ENCODE assay signal across 14 cellular contexts in genomic region chr5:124605516-124605915, GRCh38.
DNase-seq lines count a peak whose midpoint lies in the region; ATAC-seq, FAIRE-seq and TF ChIP-seq lines count a peak whose summit lies in the region.
"Had no signal": no experiment of that assay in that cellular context is flagged by ENCODE, and none has a peak within 500 bp of the region (broad histone marks: within the 10 kb centered on the region; RNA-seq: fewer than 3 reads in every experiment).

No MANE protein-coding gene starts in this region.

- intact Hi-C loops in body of pancreas (cut with DNase I) (no loop called here), heart left ventricle (cut with DNase I) (loop anchor here in 2 of 10 donors (5.0 kb wide), 2 partner anchors 137 to 142 kb away; partner anchors contain the start of gene ZNF608 (in 1 of the 2))
- intact Hi-C loops in activated CD4-positive, alpha-beta T cell treated with anti-CD3 and anti-CD28 coated beads for 36 hours (cut with DNase I, micrococcal nuclease): no loop called here

- CTCF ChIA-PET in activated CD4-positive, alpha-beta T cell treated with anti-CD3 and anti-CD28 coated beads for 36 hours (lab: Charles Lee): no interaction called here

- TF ChIP-seq CTCF in body of pancreas (IDR thresholded peaks at IDR 0.05) (no peak), heart left ventricle (IDR thresholded peaks at IDR 0.05) (no peak)

- no peak overlapping the region for H4K8ac ChIP-seq in trophoblast cell (ENCODE audit: low read depth, low read length)

- ATAC-seq in body of pancreas (peak; percentile 30), heart left ventricle (peak; percentile 89 to 98 (median 89)), GM21717 (IDR thresholded peaks at IDR 0.05; ENCODE audit: unreplicated experiment) (no peak)
- no peak for ATAC-seq in activated CD4-positive, alpha-beta T cell treated with anti-CD3 and anti-CD28 coated beads for 36 hours
- ATAC-seq: T-helper 17 cell had no signal

- no peak overlapping the region for H3K9ac ChIP-seq in trophoblast cell (ENCODE audit: low read length)

- no peaks in the 10 kb centered on the region for H3K4me1 Mint-ChIP-seq in activated CD4-positive, alpha-beta T cell treated with anti-CD3 and anti-CD28 coated beads for 36 hours
- H3K4me1 Mint-ChIP-seq: central memory CD8-positive, alpha-beta T cell; T-helper 17 cell had no signal

- H3K18ac ChIP-seq in trophoblast cell (ENCODE audit: low read length): no peak overlapping the region

- POLR2A ChIA-PET in activated CD4-positive, alpha-beta T cell treated with anti-CD3 and anti-CD28 coated beads for 36 hours (lab: Charles Lee): no interaction called here

- H3K27me3 ChIP-seq in body of pancreas (no peaks in the 10 kb centered on the region), heart left ventricle (no peaks in the 10 kb centered on the region), trophoblast cell (ENCODE audit: insufficient read depth, low read length) (no peaks in the 10 kb centered on the region)

- H3K27ac ChIP-seq in body of pancreas (peak overlapping the region in 2 of 4 donors; percentile 1 to 20), heart left ventricle (peak overlapping the region in 10 of 12 donors; percentile 9 to 68 (median 57)), trophoblast cell (ENCODE audit: low read depth, low read length) (peak overlapping the region; percentile 95)

- no peaks in the 10 kb centered on the region for H3K9me3 Mint-ChIP-seq in activated CD4-positive, alpha-beta T cell treated with anti-CD3 and anti-CD28 coated beads for 36 hours (ENCODE audit: low read depth)

- H3K9me3 ChIP-seq in body of pancreas: no peaks in the 10 kb centered on the region
- H3K9me3 ChIP-seq in heart left ventricle: no peaks in the 10 kb centered on the region
- no peaks in the 10 kb centered on the region for H3K9me3 ChIP-seq in trophoblast cell (ENCODE audit: insufficient read depth, low read depth, low read length)

- DNase-seq in DMS153 (lab: John Stamatoyannopoulos, UW) (peak; percentile 36), body of pancreas (peak in 2 of 4 donors; percentile 13 to 29), heart left ventricle (peak in 3 of 5 donors; percentile 56 to 67 (median 62)), trophoblast cell (no peak), CD1c-positive myeloid dendritic cell (ENCODE audit: extremely low spot score) (no peak), GM12892 (ENCODE audit: insufficient read length) (no peak)
- no peak for DNase-seq in activated CD4-positive, alpha-beta T cell treated with anti-CD3 and anti-CD28 coated beads for 36 hours
- DNase-seq: GDM1, H7, MM.1S, posterior cingulate gyrus, T-helper 17 cell had no signal

- H4K91ac ChIP-seq in trophoblast cell (ENCODE audit: low read depth, low read length): no peak overlapping the region

- H3K23ac ChIP-seq in trophoblast cell (ENCODE audit: low read length): no peak overlapping the region

- H3K27ac Mint-ChIP-seq in activated CD4-positive, alpha-beta T cell treated with anti-CD3 and anti-CD28 coated beads for 36 hours: no peak overlapping the region
- H3K27ac Mint-ChIP-seq: T-helper 17 cell had no signal

- peaks cover 18% of the 10 kb centered on the region for H3K79me1 ChIP-seq in trophoblast cell (ENCODE audit: low read length)

- no peak for TF ChIP-seq POLR2A in body of pancreas (IDR thresholded peaks at IDR 0.05)
- TF ChIP-seq POLR2A in heart left ventricle (IDR thresholded peaks at IDR 0.05): no peak
- no peak for TF ChIP-seq POLR2A in GM12892 (IDR thresholded peaks at IDR 0.05; ENCODE audit: low read depth, low read length)

- H3K4ac ChIP-seq in trophoblast cell (ENCODE audit: low read depth, low read length): no peak overlapping the region

- H3K79me2 ChIP-seq in trophoblast cell (ENCODE audit: control insufficient read depth, insufficient read depth, low read length, poor library complexity): no peaks in the 10 kb centered on the region

- no peak overlapping the region for H3K4me3 Mint-ChIP-seq in activated CD4-positive, alpha-beta T cell treated with anti-CD3 and anti-CD28 coated beads for 36 hours
- H3K4me3 Mint-ChIP-seq: central memory CD8-positive, alpha-beta T cell; T-helper 17 cell had no signal

- H2AFZ ChIP-seq in trophoblast cell (ENCODE audit: insufficient read depth, low read length, poor library complexity): no peak overlapping the region

- H3K36me3 Mint-ChIP-seq in activated CD4-positive, alpha-beta T cell treated with anti-CD3 and anti-CD28 coated beads for 36 hours (ENCODE audit: low read depth): no peaks in the 10 kb centered on the region

- H2AK5ac ChIP-seq in trophoblast cell (ENCODE audit: low read length): no peak overlapping the region

- H3K4me2 ChIP-seq in trophoblast cell (ENCODE audit: low read length): no peak overlapping the region

- FAIRE-seq in GM12892 (lab: Jason Lieb, UNC): no peak

- H3K4me1 ChIP-seq in body of pancreas: peaks cover 5% of the 10 kb centered on the region
- peaks cover 0 to 27% (median 20%) of the 10 kb centered on the region in 12 donors for H3K4me1 ChIP-seq in heart left ventricle
- peaks cover 3 to 6% of the 10 kb centered on the region in 2 experiments for H3K4me1 ChIP-seq in trophoblast cell (ENCODE audit: control insufficient read depth in 1 of 2, insufficient read depth in 2 of 2, low read length in 2 of 2)

- no peak overlapping the region for H2BK12ac ChIP-seq in trophoblast cell (ENCODE audit: low read length)

- no peak overlapping the region for H4K12ac ChIP-seq in trophoblast cell (ENCODE audit: low read depth, low read length)

- 68 to 81% methylated on average over 4 of the region's 4 CpGs for WGBS in body of pancreas, 2 donors
- 27 to 52% (median 39%) methylated on average over 4 of the region's 4 CpGs for WGBS in heart left ventricle, 4 donors
- WGBS in trophoblast cell (ENCODE audit: extremely low coverage, insufficient coverage, insufficient read length): no CpG with 5 or more reads among the region's 4 CpGs

- H3K27me3 Mint-ChIP-seq in activated CD4-positive, alpha-beta T cell treated with anti-CD3 and anti-CD28 coated beads for 36 hours: peaks cover 11% of the 10 kb centered on the region
- H3K27me3 Mint-ChIP-seq: central memory CD8-positive, alpha-beta T cell; T-helper 17 cell had no signal

- H3K36me3 ChIP-seq in body of pancreas (replicated peaks in 1 of 2; ENCODE audit: insufficient read depth in 1 of 2, low read depth in 2 of 2) (no peaks in the 10 kb centered on the region), heart left ventricle (no peaks in the 10 kb centered on the region), trophoblast cell (ENCODE audit: control insufficient read depth in 1 of 2, insufficient read depth in 2 of 2, low read length in 2 of 2) (no peaks in the 10 kb centered on the region)

- peak overlapping the region; percentile 84 for H2BK5ac ChIP-seq in trophoblast cell (ENCODE audit: low read depth, low read length, poor library complexity)

- no peak overlapping the region for H3K14ac ChIP-seq in trophoblast cell (ENCODE audit: low read length)

- no peak overlapping the region for H2BK120ac ChIP-seq in trophoblast cell (ENCODE audit: insufficient read depth, low read length, poor library complexity)

- H3K4me3 ChIP-seq in body of pancreas (no peak overlapping the region), heart left ventricle (no peak overlapping the region), trophoblast cell (ENCODE audit: low read depth, low read length) (no peak overlapping the region)

Comparison
In these comparisons a context has a peak if more than half of its experiments do, and no peak if none do; other contexts are left out.
1. DNase-seq: peak in DMS153 (single experiment) and heart left ventricle (3 of 5); none in trophoblast cell (0 of 2), activated CD4-positive, alpha-beta T cell treated with anti-CD3 and anti-CD28 coated beads for 36 hours (single experiment), CD1c-positive myeloid dendritic cell (single experiment) and GM12892 (single experiment).
2. ATAC-seq: peak in body of pancreas (single experiment) and heart left ventricle (4 of 4); none in activated CD4-positive, alpha-beta T cell treated with anti-CD3 and anti-CD28 coated beads for 36 hours (single experiment) and GM21717 (single experiment).